In genomic region chr5:67807116-67807888, GRCh38 we compare ENCODE assay signal across 11 cellular contexts.
DNase-seq lines count a peak whose midpoint lies in the region; ATAC-seq and TF ChIP-seq lines count a peak whose summit lies in the region.
"Had no signal": no experiment of that assay in that cellular context is flagged by ENCODE, and none has a peak within 500 bp of the region (broad histone marks: within the 10 kb centered on the region; RNA-seq: fewer than 3 reads in every experiment).

No MANE protein-coding gene starts in this region.

- H3K4me3 ChIP-seq in BE2C (ENCODE audit: low read depth, low read length): no peak overlapping the region
- H3K4me3 ChIP-seq: GM23248 had no signal

- no peaks in the 10 kb centered on the region; the same call in 1 of the 2 replicates for H3K4me1 ChIP-seq in BE2C

- H3K36me3 ChIP-seq in BE2C: no peaks in the 10 kb centered on the region

- DNase-seq in GM10266 (ENCODE audit: extremely low spot score) (peak; percentile 34), left cardiac atrium (no peak), NCI-H1092 treated with DMSO at 0.1 percent for 48 hours (lab: John Stamatoyannopoulos, UW) (no peak), DMS53 treated with DMSO at 0.1 percent for 48 hours (lab: John Stamatoyannopoulos, UW; ENCODE audit: unreplicated experiment) (no peak), BE2C (no peak), amniotic stem cell (lab: John Stamatoyannopoulos, UW) (no peak)
- DNase-seq: GM23248; NCI-H2081; stimulated activated CD4-positive, alpha-beta T cell treated with anti-CD3 and anti-CD28 coated beads, Interleukin-15, amount 100 ng/mL, for 24 hours had no signal

- H3K9me3 ChIP-seq in BE2C: no peaks in the 10 kb centered on the region

- TF ChIP-seq CTCF in GM10266 (IDR thresholded peaks at IDR 0.05; ENCODE audit: control insufficient read depth, insufficient read depth, low read depth, missing control alignments) (no peak), BE2C (IDR thresholded peaks at IDR 0.05; ENCODE audit: low read depth, low read length) (no peak)

- intact Hi-C loops in left cardiac atrium (cut with DNase I): loop anchor here (5.0 to 10.0 kb wide), 4 partner anchors 113 to 447 kb away; partner anchors contain the start of gene PIK3R1 (in 1 of the 2)

- H3K27me3 ChIP-seq in BE2C: no peaks in the 10 kb centered on the region

- ATAC-seq in GM19452 (IDR thresholded peaks at IDR 0.05; ENCODE audit: unreplicated experiment): peak; percentile 46
- peak; percentile 44 for ATAC-seq in HG03135 (IDR thresholded peaks at IDR 0.05; ENCODE audit: unreplicated experiment)
- peak; percentile 86 to 90 for ATAC-seq in left cardiac atrium
